ENCODE assay signal across 9 cellular contexts in genomic region chr10:88386204-88386877, GRCh38.
A peak's percentile ranks its signal among the peaks of the same experiment; 100 is the strongest.
DNase-seq lines count a peak whose midpoint lies in the region; ATAC-seq, FAIRE-seq and TF ChIP-seq lines count a peak whose summit lies in the region.
"Had no signal": no experiment of that assay in that cellular context is flagged by ENCODE, and none has a peak within 500 bp of the region (broad histone marks: within the 10 kb centered on the region; RNA-seq: fewer than 3 reads in every experiment).

No MANE protein-coding gene starts in this region.

- no peak for TF ChIP-seq EP300 in A549 (IDR thresholded peaks at IDR 0.05)

- H3K9me3 ChIP-seq in A549 (no peaks in the 10 kb centered on the region), right lobe of liver (no peaks in the 10 kb centered on the region), trophoblast cell (ENCODE audit: insufficient read depth, low read depth, low read length) (no peaks in the 10 kb centered on the region)

- H3K27me3 ChIP-seq in right lobe of liver (no peaks in the 10 kb centered on the region), trophoblast cell (ENCODE audit: insufficient read depth, low read length) (no peaks in the 10 kb centered on the region)

- peak overlapping the region; percentile 89 for H3K4me2 ChIP-seq in A549
- H3K4me2 ChIP-seq in trophoblast cell (ENCODE audit: low read length): no peak overlapping the region

- H3K4me3 ChIP-seq in A549 (peak overlapping the region; percentile 29), right lobe of liver (peak overlapping the region; percentile 8 to 22 (median 14)), trophoblast cell (ENCODE audit: low read depth, low read length) (no peak overlapping the region)

- no peak overlapping the region for H2BK5ac ChIP-seq in trophoblast cell (ENCODE audit: low read depth, low read length, poor library complexity)

- no peak overlapping the region for H3K14ac ChIP-seq in trophoblast cell (ENCODE audit: low read length)

- no peak overlapping the region for H3K18ac ChIP-seq in trophoblast cell (ENCODE audit: low read length)

- CTCF ChIA-PET in A549 (lab: Yijun Ruan, JAX): interaction anchor here (0.7 to 1.8 kb wide), 6 partner anchors 166 to 536 kb away, joined by 3 to 5 read pairs (median 4); no protein-coding TSS in a partner anchor

- no peak overlapping the region for H2AFZ ChIP-seq in trophoblast cell (ENCODE audit: insufficient read depth, low read length, poor library complexity)

- TF ChIP-seq POLR2A in A549 (IDR thresholded peaks at IDR 0.05; ENCODE audit: low read length) (no peak), GM19193 (IDR thresholded peaks at IDR 0.05; ENCODE audit: extremely low read depth, insufficient read depth, insufficient read length) (peak; percentile 33), right lobe of liver (IDR thresholded peaks at IDR 0.05) (no peak)

- H3K79me1 ChIP-seq in trophoblast cell (ENCODE audit: low read length): peaks cover 2% of the 10 kb centered on the region

- peak; percentile 54 to 77; a peak in 5 of 6 replicates for ATAC-seq in A549
- ATAC-seq in HG03196 (IDR thresholded peaks at IDR 0.05; ENCODE audit: unreplicated experiment): peak; percentile 46
- peak; percentile 65 to 76 (median 68) for ATAC-seq in right lobe of liver

- H3K4me1 ChIP-seq in A549: peaks cover 29% of the 10 kb centered on the region
- peaks cover 0 to 34% (median 14%) of the 10 kb centered on the region in 4 donors for H3K4me1 ChIP-seq in right lobe of liver
- peaks cover 0 to 4% of the 10 kb centered on the region in 2 experiments for H3K4me1 ChIP-seq in trophoblast cell (ENCODE audit: control insufficient read depth in 1 of 2, insufficient read depth in 2 of 2, low read length in 2 of 2)

- no peak overlapping the region for H3K23ac ChIP-seq in trophoblast cell (ENCODE audit: low read length)

- no peak overlapping the region for H4K12ac ChIP-seq in trophoblast cell (ENCODE audit: low read depth, low read length)

- H2AK5ac ChIP-seq in trophoblast cell (ENCODE audit: low read length): no peak overlapping the region

- no peak overlapping the region for H2BK12ac ChIP-seq in trophoblast cell (ENCODE audit: low read length)

- no peak overlapping the region for H3K9ac ChIP-seq in trophoblast cell (ENCODE audit: low read length)

- POLR2A ChIA-PET in A549 (lab: Yijun Ruan, JAX): interaction anchor here (5.6 kb wide), 1 partner anchor 523 kb away, joined by 83 read pairs; the partner anchor contains the start of genes KLLN and PTEN

- H4K91ac ChIP-seq in trophoblast cell (ENCODE audit: low read depth, low read length): no peak overlapping the region

- no peak overlapping the region for H3K4ac ChIP-seq in trophoblast cell (ENCODE audit: low read depth, low read length)

- peak; percentile 15 to 58 for DNase-seq in A549 (ENCODE audit: low read depth in 1 of 2, low spot score in 1 of 2)
- peak; percentile 34 for DNase-seq in astrocyte of the hippocampus (ENCODE audit: low read depth, low spot score)
- no peak for DNase-seq in right lobe of liver
- DNase-seq in activated CD8-positive, alpha-beta memory T cell treated with anti-CD3 and anti-CD28 coated beads for 24 hours: no peak
- DNase-seq in NCI-H146 treated with DMSO at 0.1 percent for 48 hours (lab: John Stamatoyannopoulos, UW; ENCODE audit: unreplicated experiment): no peak
- DNase-seq in trophoblast cell: no peak

- no peak for TF ChIP-seq CTCF in A549 (IDR thresholded peaks at IDR 0.05)
- no peak for TF ChIP-seq CTCF in right lobe of liver (IDR thresholded peaks at IDR 0.05)

- H2BK120ac ChIP-seq in trophoblast cell (ENCODE audit: insufficient read depth, low read length, poor library complexity): no peak overlapping the region

- H4K8ac ChIP-seq in trophoblast cell (ENCODE audit: low read depth, low read length): no peak overlapping the region

- peak overlapping the region; percentile 77 to 82 for H3K27ac ChIP-seq in A549
- H3K27ac ChIP-seq in right lobe of liver: peak overlapping the region; percentile 78 to 93 (median 82)
- H3K27ac ChIP-seq in trophoblast cell (ENCODE audit: low read depth, low read length): no peak overlapping the region

- FAIRE-seq in A549 (lab: Jason Lieb, UNC): peak; percentile 61
- FAIRE-seq: G401.6 had no signal

- intact Hi-C loops in right lobe of liver (cut with DNase I): no loop called here

- H3K36me3 ChIP-seq in right lobe of liver (no peaks in the 10 kb centered on the region), trophoblast cell (ENCODE audit: control insufficient read depth in 1 of 2, insufficient read depth in 2 of 2, low read length in 2 of 2) (no peaks in the 10 kb centered on the region)

- WGBS in A549 (ENCODE audit: missing lambda C conversion rate): 4% methylated on average over 3 of the region's 3 CpGs
- 5% methylated on average over 3 of the region's 3 CpGs for WGBS in right lobe of liver (ENCODE audit: insufficient coverage, low coverage, low lambda C conversion rate, missing lambda C conversion rate)
- WGBS in trophoblast cell (ENCODE audit: extremely low coverage, insufficient coverage, insufficient read length): no CpG with 5 or more reads among the region's 3 CpGs

- TF ChIP-seq RAD21 in A549 (conservative IDR thresholded peaks at IDR 0.05 in 1 of 2, IDR thresholded peaks at IDR 0.05 in 1 of 2): no peak

- H3K79me2 ChIP-seq in trophoblast cell (ENCODE audit: control insufficient read depth, insufficient read depth, low read length, poor library complexity): no peaks in the 10 kb centered on the region

TF ChIP-seq in A549, 52 proteins besides CTCF, POLR2A, EP300 and RAD21:
- TF ChIP-seq MYC (IDR thresholded peaks at IDR 0.05; ENCODE audit: borderline replicate concordance, low read length) (no peak), GATA3 (IDR thresholded peaks at IDR 0.05; ENCODE audit: borderline replicate concordance) (0 out of 2 replicates have a peak, but pooled peaks have one; percentile 9)

Comparison
In these comparisons a context has a peak if more than half of its experiments do, and no peak if none do; other contexts are left out.
1. DNase-seq: peak in A549 (2 of 2) and astrocyte of the hippocampus (single experiment); none in right lobe of liver (0 of 3), activated CD8-positive, alpha-beta memory T cell treated with anti-CD3 and anti-CD28 coated beads for 24 hours (single experiment), NCI-H146 treated with DMSO at 0.1 percent for 48 hours (single experiment) and trophoblast cell (0 of 2).
2. Peak in every context shown above with its lines, with median percentiles within 50 percentile points of each other: ATAC-seq.